In genomic region chr6:26234421-26235239, GRCh38 we compare ENCODE assay signal across 8 cellular contexts.
A peak's percentile ranks its signal among the peaks of the same experiment; 100 is the strongest.
DNase-seq lines count a peak whose midpoint lies in the region; ATAC-seq lines count a peak whose summit lies in the region.

No MANE protein-coding gene starts in this region.

- H3K27ac ChIP-seq in HUES48 (ENCODE audit: low read depth, low read length) = peak overlapping the region; percentile 90

- no peaks in the 10 kb centered on the region for H3K36me3 ChIP-seq in HUES48 (ENCODE audit: control insufficient read depth, insufficient read depth, low read length)

- ATAC-seq in GM21390 (IDR thresholded peaks at IDR 0.05; ENCODE audit: unreplicated experiment) = peak; percentile 46

- no peaks in the 10 kb centered on the region for H3K27me3 ChIP-seq in HUES48 (ENCODE audit: control insufficient read depth, insufficient read depth, low read length)

- H3K9ac ChIP-seq in HUES48 (ENCODE audit: low read depth, low read length) = peak overlapping the region; percentile 96

- H3K4me3 ChIP-seq in HUES48 (ENCODE audit: low read depth, low read length) (peak overlapping the region; percentile 74), skeletal muscle cell (ENCODE audit: low read depth, low read length) (peak overlapping the region; percentile 55)

- H3K4me1 ChIP-seq in HUES48 (ENCODE audit: control insufficient read depth, insufficient read depth, low read length) = peaks cover 12% of the 10 kb centered on the region; the same call in 1 of the 2 replicates

- DNase-seq in DMS53 (lab: John Stamatoyannopoulos, UW) (peak; percentile 85), SK-N-DZ (ENCODE audit: low spot score) (peak; percentile 76), amniotic epithelial cell (ENCODE audit: low read depth) (peak; percentile 93), hepatic stellate cell (ENCODE audit: low spot score) (peak; percentile 78), skeletal muscle cell (ENCODE audit: low read depth) (no peak), T1000 (lab: John Stamatoyannopoulos, UW) (no peak)

- H3K9me3 ChIP-seq in HUES48 (ENCODE audit: control insufficient read depth, insufficient read depth, low read length) = no peaks in the 10 kb centered on the region

Comparison
In these comparisons a context has a peak if more than half of its experiments do, and no peak if none do; other contexts are left out.
1. DNase-seq: peak in DMS53 (single experiment), SK-N-DZ (single experiment), amniotic epithelial cell (single experiment) and hepatic stellate cell (single experiment); none in skeletal muscle cell (single experiment) and T1000 (single experiment).